ENCODE assay signal across 1 cellular context in genomic region chr6:37791156-37791919, GRCh38.
TF ChIP-seq lines count a peak whose summit lies in the region.

No MANE protein-coding gene starts in this region.

TF ChIP-seq in WTC11, 78 proteins besides CTCF, POLR2A, EP300 and RAD21 (continued from another document):
- no peak for TF ChIP-seq ERG (CRISPR knock-in tag; IDR thresholded peaks at IDR 0.05)
- TF ChIP-seq ZNF317 (CRISPR knock-in tag; IDR thresholded peaks at IDR 0.05; ENCODE audit: borderline replicate concordance, low read depth) = no peak
- no peak for TF ChIP-seq SOX15 (CRISPR knock-in tag; IDR thresholded peaks at IDR 0.05)
- TF ChIP-seq ELF4 (CRISPR knock-in tag; IDR thresholded peaks at IDR 0.05; ENCODE audit: low read depth) = no peak
- no peak for TF ChIP-seq ETV6 (CRISPR knock-in tag; IDR thresholded peaks at IDR 0.05)
- TF ChIP-seq MAX (CRISPR knock-in tag; IDR thresholded peaks at IDR 0.05) = no peak
- no peak for TF ChIP-seq NR1H2 (CRISPR knock-in tag; IDR thresholded peaks at IDR 0.05)
- TF ChIP-seq IRF1 (CRISPR knock-in tag; IDR thresholded peaks at IDR 0.05) = no peak
- no peak for TF ChIP-seq NFYB (CRISPR knock-in tag; conservative IDR thresholded peaks at IDR 0.05; ENCODE audit: low read depth)
- TF ChIP-seq OVOL2 (CRISPR knock-in tag; IDR thresholded peaks at IDR 0.05; ENCODE audit: borderline replicate concordance) = no peak
- TF ChIP-seq PRDM15 (CRISPR knock-in tag; IDR thresholded peaks at IDR 0.05) = no peak
- 0 out of 2 replicates have a peak, but pooled peaks have one; percentile 68 for TF ChIP-seq ZNF232 (CRISPR knock-in tag; IDR thresholded peaks at IDR 0.05)
- no peak for TF ChIP-seq KAT7 (CRISPR knock-in tag; IDR thresholded peaks at IDR 0.05; ENCODE audit: borderline replicate concordance)
- TF ChIP-seq HMGXB4 (CRISPR knock-in tag; IDR thresholded peaks at IDR 0.05) = no peak
- TF ChIP-seq, protein P1, sequence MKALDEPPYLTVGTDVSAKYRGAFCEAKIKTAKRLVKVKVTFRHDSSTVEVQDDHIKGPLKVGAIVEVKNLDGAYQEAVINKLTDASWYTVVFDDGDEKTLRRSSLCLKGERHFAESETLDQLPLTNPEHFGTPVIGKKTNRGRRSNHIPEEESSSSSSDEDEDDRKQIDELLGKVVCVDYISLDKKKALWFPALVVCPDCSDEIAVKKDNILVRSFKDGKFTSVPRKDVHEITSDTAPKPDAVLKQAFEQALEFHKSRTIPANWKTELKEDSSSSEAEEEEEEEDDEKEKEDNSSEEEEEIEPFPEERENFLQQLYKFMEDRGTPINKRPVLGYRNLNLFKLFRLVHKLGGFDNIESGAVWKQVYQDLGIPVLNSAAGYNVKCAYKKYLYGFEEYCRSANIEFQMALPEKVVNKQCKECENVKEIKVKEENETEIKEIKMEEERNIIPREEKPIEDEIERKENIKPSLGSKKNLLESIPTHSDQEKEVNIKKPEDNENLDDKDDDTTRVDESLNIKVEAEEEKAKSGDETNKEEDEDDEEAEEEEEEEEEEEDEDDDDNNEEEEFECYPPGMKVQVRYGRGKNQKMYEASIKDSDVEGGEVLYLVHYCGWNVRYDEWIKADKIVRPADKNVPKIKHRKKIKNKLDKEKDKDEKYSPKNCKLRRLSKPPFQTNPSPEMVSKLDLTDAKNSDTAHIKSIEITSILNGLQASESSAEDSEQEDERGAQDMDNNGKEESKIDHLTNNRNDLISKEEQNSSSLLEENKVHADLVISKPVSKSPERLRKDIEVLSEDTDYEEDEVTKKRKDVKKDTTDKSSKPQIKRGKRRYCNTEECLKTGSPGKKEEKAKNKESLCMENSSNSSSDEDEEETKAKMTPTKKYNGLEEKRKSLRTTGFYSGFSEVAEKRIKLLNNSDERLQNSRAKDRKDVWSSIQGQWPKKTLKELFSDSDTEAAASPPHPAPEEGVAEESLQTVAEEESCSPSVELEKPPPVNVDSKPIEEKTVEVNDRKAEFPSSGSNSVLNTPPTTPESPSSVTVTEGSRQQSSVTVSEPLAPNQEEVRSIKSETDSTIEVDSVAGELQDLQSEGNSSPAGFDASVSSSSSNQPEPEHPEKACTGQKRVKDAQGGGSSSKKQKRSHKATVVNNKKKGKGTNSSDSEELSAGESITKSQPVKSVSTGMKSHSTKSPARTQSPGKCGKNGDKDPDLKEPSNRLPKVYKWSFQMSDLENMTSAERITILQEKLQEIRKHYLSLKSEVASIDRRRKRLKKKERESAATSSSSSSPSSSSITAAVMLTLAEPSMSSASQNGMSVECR (CRISPR knock-in tag; IDR thresholded peaks at IDR 0.05; ENCODE audit: borderline replicate concordance) = no peak
- TF ChIP-seq, protein P2, sequence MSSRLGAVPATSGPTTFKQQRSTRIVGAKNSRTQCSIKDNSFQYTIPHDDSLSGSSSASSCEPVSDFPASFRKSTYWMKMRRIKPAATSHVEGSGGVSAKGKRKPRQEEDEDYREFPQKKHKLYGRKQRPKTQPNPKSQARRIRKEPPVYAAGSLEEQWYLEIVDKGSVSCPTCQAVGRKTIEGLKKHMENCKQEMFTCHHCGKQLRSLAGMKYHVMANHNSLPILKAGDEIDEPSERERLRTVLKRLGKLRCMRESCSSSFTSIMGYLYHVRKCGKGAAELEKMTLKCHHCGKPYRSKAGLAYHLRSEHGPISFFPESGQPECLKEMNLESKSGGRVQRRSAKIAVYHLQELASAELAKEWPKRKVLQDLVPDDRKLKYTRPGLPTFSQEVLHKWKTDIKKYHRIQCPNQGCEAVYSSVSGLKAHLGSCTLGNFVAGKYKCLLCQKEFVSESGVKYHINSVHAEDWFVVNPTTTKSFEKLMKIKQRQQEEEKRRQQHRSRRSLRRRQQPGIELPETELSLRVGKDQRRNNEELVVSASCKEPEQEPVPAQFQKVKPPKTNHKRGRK (CRISPR knock-in tag; IDR thresholded peaks at IDR 0.05; ENCODE audit: borderline replicate concordance) = no peak
- TF ChIP-seq FOXK1 (CRISPR knock-in tag; IDR thresholded peaks at IDR 0.05) = peak; percentile 78
- TF ChIP-seq ATF3 (CRISPR knock-in tag; conservative IDR thresholded peaks at IDR 0.05) = no peak
- TF ChIP-seq, protein P3, sequence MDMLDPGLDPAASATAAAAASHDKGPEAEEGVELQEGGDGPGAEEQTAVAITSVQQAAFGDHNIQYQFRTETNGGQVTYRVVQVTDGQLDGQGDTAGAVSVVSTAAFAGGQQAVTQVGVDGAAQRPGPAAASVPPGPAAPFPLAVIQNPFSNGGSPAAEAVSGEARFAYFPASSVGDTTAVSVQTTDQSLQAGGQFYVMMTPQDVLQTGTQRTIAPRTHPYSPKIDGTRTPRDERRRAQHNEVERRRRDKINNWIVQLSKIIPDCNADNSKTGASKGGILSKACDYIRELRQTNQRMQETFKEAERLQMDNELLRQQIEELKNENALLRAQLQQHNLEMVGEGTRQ (CRISPR knock-in tag; IDR thresholded peaks at IDR 0.05) = no peak
- no peak for TF ChIP-seq ZNF263 (CRISPR knock-in tag; IDR thresholded peaks at IDR 0.05; ENCODE audit: low read depth)
- TF ChIP-seq JAZF1 (CRISPR knock-in tag; IDR thresholded peaks at IDR 0.05) = no peak
- no peak for TF ChIP-seq ZNF671 (CRISPR knock-in tag; IDR thresholded peaks at IDR 0.05)
- no peak for TF ChIP-seq MYBL2 (CRISPR knock-in tag; IDR thresholded peaks at IDR 0.05)
- peak; percentile 75; the same call in 1 of the 2 replicates for TF ChIP-seq SMAD3 (CRISPR knock-in tag; IDR thresholded peaks at IDR 0.05; ENCODE audit: borderline replicate concordance)
- peak; percentile 91 for TF ChIP-seq ZNF121 (CRISPR knock-in tag; IDR thresholded peaks at IDR 0.05)
- TF ChIP-seq SP1 (CRISPR knock-in tag; conservative IDR thresholded peaks at IDR 0.05) = no peak
- TF ChIP-seq TEAD4 (CRISPR knock-in tag; IDR thresholded peaks at IDR 0.05) = no peak
- TF ChIP-seq TEAD1 (CRISPR knock-in tag; IDR thresholded peaks at IDR 0.05) = peak; percentile 11; the same call in 1 of the 2 replicates
